15 cellular contexts compared by ENCODE assay signal in genomic region chr1:42713293-42713692, GRCh38. TPM values are rescaled to one million over a fixed set of nuclear protein-coding genes. Genes with fewer than 3 reads are reported as not detected.
DNase-seq lines count a peak whose midpoint lies in the region; ATAC-seq and TF ChIP-seq lines count a peak whose summit lies in the region.
"Had no signal": no experiment of that assay in that cellular context is flagged by ENCODE, and none has a peak within 500 bp of the region (broad histone marks: within the 10 kb centered on the region; RNA-seq: fewer than 3 reads in every experiment).

No MANE protein-coding gene starts in this region.

- H3K9me3 Mint-ChIP-seq in stimulated activated naive CD8-positive, alpha-beta T cell treated with anti-CD3 and anti-CD28 coated beads, Interleukin-15, amount 100 ng/mL, for 72 hours = peaks cover 19 to 20% of the 10 kb centered on the region in 2 donors
- no peaks in the 10 kb centered on the region for H3K9me3 Mint-ChIP-seq in WTC11
- H3K9me3 Mint-ChIP-seq in memory B cell = peaks cover 12% of the 10 kb centered on the region
- peaks cover 14% of the 10 kb centered on the region for H3K9me3 Mint-ChIP-seq in chondrocyte (ENCODE audit: low read depth)

- H3K4me1 Mint-ChIP-seq in stimulated activated naive CD8-positive, alpha-beta T cell treated with anti-CD3 and anti-CD28 coated beads, Interleukin-15, amount 100 ng/mL, for 72 hours = peaks cover 13% of the 10 kb centered on the region
- H3K4me1 Mint-ChIP-seq in WTC11 (no peaks in the 10 kb centered on the region), memory B cell (no peaks in the 10 kb centered on the region), chondrocyte (ENCODE audit: low read depth) (no peaks in the 10 kb centered on the region)

- no peak for DNase-seq in stimulated activated naive CD8-positive, alpha-beta T cell treated with anti-CD3 and anti-CD28 coated beads, Interleukin-15, amount 100 ng/mL, for 72 hours
- DNase-seq in stimulated activated naive CD8-positive, alpha-beta T cell treated with anti-CD3 and anti-CD28 coated beads, Interleukin-15, Interleukin-2, amounts not matched to agents 100 U/mL and 50 U/mL, for 24 hours = no peak
- DNase-seq in WTC11 (ENCODE audit: low spot score) (no peak), memory B cell (ENCODE audit: low spot score in 2 of 2) (no peak), LoVo (ENCODE audit: low spot score) (no peak), chondrocyte (ENCODE audit: low spot score) (no peak)
- DNase-seq: CD4-positive, CD25-positive, alpha-beta regulatory T cell; CD8-positive, alpha-beta T cell; DMS 273 treated with DMSO at 0.1 percent for 48 hours; DMS79; EL; GF-D8; GOT3 had no signal

- peaks cover 38% of the 10 kb centered on the region for H3K36me3 Mint-ChIP-seq in WTC11
- peaks cover 54% of the 10 kb centered on the region for H3K36me3 Mint-ChIP-seq in memory B cell
- H3K36me3 Mint-ChIP-seq in chondrocyte (ENCODE audit: low read depth) = peaks cover 45% of the 10 kb centered on the region

- no peak for TF ChIP-seq CTCF in WTC11 (IDR thresholded peaks at IDR 0.05)
- no peak for TF ChIP-seq CTCF in chondrocyte (IDR thresholded peaks at IDR 0.05)

- POLR2A ChIA-PET in WTC11 (lab: Charles Lee) = no interaction called here

- CTCF ChIA-PET in WTC11 (lab: Charles Lee) = no interaction called here

- no peak for ATAC-seq in stimulated activated naive CD8-positive, alpha-beta T cell treated with anti-CD3 and anti-CD28 coated beads, Interleukin-15, amount 100 ng/mL, for 72 hours
- no peak for ATAC-seq in stimulated activated naive CD8-positive, alpha-beta T cell treated with anti-CD3 and anti-CD28 coated beads, Interleukin-15, Interleukin-2, amounts not matched to agents 100 U/mL and 50 U/mL, for 24 hours
- ATAC-seq in WTC11 (no peak), memory B cell (ENCODE audit: low read depth) (no peak)
- ATAC-seq: CD8-positive, alpha-beta T cell had no signal

- peak overlapping the region; percentile 37 to 41 for H3K27ac Mint-ChIP-seq in stimulated activated naive CD8-positive, alpha-beta T cell treated with anti-CD3 and anti-CD28 coated beads, Interleukin-15, amount 100 ng/mL, for 72 hours
- H3K27ac Mint-ChIP-seq in WTC11 (peak overlapping the region; percentile 73), memory B cell (peak overlapping the region; percentile 41), chondrocyte (ENCODE audit: unreplicated experiment) (no peak overlapping the region)
- H3K27ac Mint-ChIP-seq: CD8-positive, alpha-beta T cell had no signal

- H3K27me3 Mint-ChIP-seq in stimulated activated naive CD8-positive, alpha-beta T cell treated with anti-CD3 and anti-CD28 coated beads, Interleukin-15, amount 100 ng/mL, for 72 hours = no peaks in the 10 kb centered on the region
- H3K27me3 Mint-ChIP-seq in WTC11 (ENCODE audit: low read depth) (no peaks in the 10 kb centered on the region), memory B cell (no peaks in the 10 kb centered on the region), chondrocyte (ENCODE audit: low read depth) (no peaks in the 10 kb centered on the region)
- H3K27me3 Mint-ChIP-seq: CD4-positive, CD25-positive, alpha-beta regulatory T cell had no signal

- H3K4me3 Mint-ChIP-seq in stimulated activated naive CD8-positive, alpha-beta T cell treated with anti-CD3 and anti-CD28 coated beads, Interleukin-15, amount 100 ng/mL, for 72 hours = no peak overlapping the region
- H3K4me3 Mint-ChIP-seq in WTC11 (no peak overlapping the region), memory B cell (no peak overlapping the region), chondrocyte (ENCODE audit: unreplicated experiment) (no peak overlapping the region)
- H3K4me3 Mint-ChIP-seq: CD4-positive, CD25-positive, alpha-beta regulatory T cell; CD8-positive, alpha-beta T cell had no signal

TF ChIP-seq in WTC11, 78 proteins besides CTCF, POLR2A, EP300 and RAD21:
- TF ChIP-seq ZNF263 (CRISPR knock-in tag; IDR thresholded peaks at IDR 0.05; ENCODE audit: low read depth) (no peak), ZNF416 (CRISPR knock-in tag; IDR thresholded peaks at IDR 0.05) (no peak), ATF3 (CRISPR knock-in tag; conservative IDR thresholded peaks at IDR 0.05) (no peak), SMAD4 (CRISPR knock-in tag; IDR thresholded peaks at IDR 0.05) (no peak), ZNF425 (CRISPR knock-in tag; conservative IDR thresholded peaks at IDR 0.05) (no peak)

RNA-seq across cellular contexts. Expression of gene CLDN19, which starts 26.7 kb away (rescaled TPM):
- total RNA-seq in WTC11 (2021) (8.1 to 15.9 TPM (median 14.7 TPM) in 3 replicates), chondrocyte (not detected in 3 replicates)
- total RNA-seq: A172; A673; CD4-positive, CD25-positive, alpha-beta regulatory T cell; CD8-positive, alpha-beta T cell had no signal

RNA-seq across cellular contexts. Expression of gene YBX1, which starts 31.1 kb away (rescaled TPM):
- total RNA-seq in WTC11 (2021) (1,098 to 1,172 TPM (median 1,151 TPM) in 3 replicates), chondrocyte (582 to 659 TPM (median 593 TPM) in 3 replicates)

RNA-seq across cellular contexts. Expression of gene P3H1, which starts 53.5 kb away (rescaled TPM):
- total RNA-seq in WTC11 (2021) (78.1 to 95.1 TPM (median 80.3 TPM) in 3 replicates), chondrocyte (256 to 288 TPM (median 278 TPM) in 3 replicates)

RNA-seq across cellular contexts. Expression of gene C1orf50, which starts 53.8 kb away (rescaled TPM):
- total RNA-seq in WTC11 (2021) = 5.1 to 6.3 TPM (median 5.3 TPM) in 3 replicates
- total RNA-seq in chondrocyte = 6.7 to 6.9 TPM (median 6.7 TPM) in 3 replicates

RNA-seq across cellular contexts. Expression of gene PPIH, which starts 55.1 kb away (rescaled TPM):
- total RNA-seq in WTC11 (2021) = 68.5 to 73.1 TPM (median 69.3 TPM) in 3 replicates
- 22.6 to 35.3 TPM (median 24.3 TPM) in 3 replicates for total RNA-seq in chondrocyte
